In genomic region chr19:42919757-42920079, GRCh38 we compare ENCODE assay signal across 1 cellular context.
TF ChIP-seq lines count a peak whose summit lies in the region.

No MANE protein-coding gene starts in this region.

TF ChIP-seq in GM23338, 12 proteins besides CTCF, POLR2A, EP300 and RAD21 (continued from another document):
- TF ChIP-seq NANOG (IDR thresholded peaks at IDR 0.05; ENCODE audit: borderline replicate concordance) (no peak), CREB1 (CRISPR knock-in tag; IDR thresholded peaks at IDR 0.05; ENCODE audit: low read depth) (no peak), ETS1 (IDR thresholded peaks at IDR 0.05) (no peak), EZH2 (IDR thresholded peaks at IDR 0.05; ENCODE audit: low read depth, unreplicated experiment) (no peak), POLR2AphosphoS5 (IDR thresholded peaks at IDR 0.05; ENCODE audit: low read depth) (no peak), ZNF462 (CRISPR knock-in tag; IDR thresholded peaks at IDR 0.05) (no peak), EZH2phosphoT487 (IDR thresholded peaks at IDR 0.05; ENCODE audit: unreplicated experiment) (no peak), ZNF331 (CRISPR knock-in tag; IDR thresholded peaks at IDR 0.05; ENCODE audit: low read depth) (no peak), REST (IDR thresholded peaks at IDR 0.05; ENCODE audit: unreplicated experiment) (no peak), ZNF114 (CRISPR knock-in tag; IDR thresholded peaks at IDR 0.05) (no peak)
